Comparison of ENCODE assay signal across 1 cellular context in genomic region chr19:1015061-1015781, GRCh38.
TF ChIP-seq lines count a peak whose summit lies in the region.

No MANE protein-coding gene starts in this region.

TF ChIP-seq in GM23338, 12 proteins besides CTCF, POLR2A, EP300 and RAD21 (continued from another document):
- TF ChIP-seq, protein P1, sequence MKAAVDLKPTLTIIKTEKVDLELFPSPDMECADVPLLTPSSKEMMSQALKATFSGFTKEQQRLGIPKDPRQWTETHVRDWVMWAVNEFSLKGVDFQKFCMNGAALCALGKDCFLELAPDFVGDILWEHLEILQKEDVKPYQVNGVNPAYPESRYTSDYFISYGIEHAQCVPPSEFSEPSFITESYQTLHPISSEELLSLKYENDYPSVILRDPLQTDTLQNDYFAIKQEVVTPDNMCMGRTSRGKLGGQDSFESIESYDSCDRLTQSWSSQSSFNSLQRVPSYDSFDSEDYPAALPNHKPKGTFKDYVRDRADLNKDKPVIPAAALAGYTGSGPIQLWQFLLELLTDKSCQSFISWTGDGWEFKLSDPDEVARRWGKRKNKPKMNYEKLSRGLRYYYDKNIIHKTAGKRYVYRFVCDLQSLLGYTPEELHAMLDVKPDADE (IDR thresholded peaks at IDR 0.05), result no peak
- TF ChIP-seq STAT1 (IDR thresholded peaks at IDR 0.05; ENCODE audit: unreplicated experiment) (no peak), EZH2phosphoT487 (IDR thresholded peaks at IDR 0.05; ENCODE audit: unreplicated experiment) (no peak), JUNB (IDR thresholded peaks at IDR 0.05; ENCODE audit: unreplicated experiment) (no peak)
